Comparison of ENCODE assay signal across 22 cellular contexts in genomic region chr1:14994148-14994547, GRCh38.
"Had no signal": no experiment of that assay in that cellular context is flagged by ENCODE, and none has a peak within 500 bp of the region (broad histone marks: within the 10 kb centered on the region; RNA-seq: fewer than 3 reads in every experiment).

No MANE protein-coding gene starts in this region.

- H3K4me3 Mint-ChIP-seq: effector memory CD8-positive, alpha-beta T cell; immature natural killer cell; naive thymus-derived CD8-positive, alpha-beta T cell; stimulated activated memory B cell treated with anti-CD40 and anti-IgM and Interleukin-4, amounts not matched to agents 10 μg/mL and 1 μg/mL and 100 μg/mL, for 72 hours; stimulated activated naive CD8-positive, alpha-beta T cell treated with anti-CD3 and anti-CD28 coated beads, Interleukin-15, Interleukin-2, amounts not matched to agents 100 ng/mL and 50 ng/mL, for 24 hours had no signal

- H3K27ac Mint-ChIP-seq: effector memory CD8-positive, alpha-beta T cell; immature natural killer cell; progenitor cell of endocrine pancreas; stimulated activated memory B cell treated with anti-CD40 and anti-IgM and Interleukin-4, amounts not matched to agents 10 μg/mL and 1 μg/mL and 100 μg/mL, for 72 hours; stimulated activated naive CD8-positive, alpha-beta T cell treated with anti-CD3 and anti-CD28 coated beads, Interleukin-15, Interleukin-2, amounts not matched to agents 100 ng/mL and 50 ng/mL, for 24 hours had no signal

- H3K9me3 ChIP-seq: lower lobe of right lung, neutrophil, thoracic aorta, tibial nerve, upper lobe of left lung had no signal

- ATAC-seq: effector memory CD8-positive, alpha-beta T cell; left colon; naive thymus-derived CD8-positive, alpha-beta T cell; sciatic nerve; stimulated activated memory B cell treated with anti-CD40 and anti-IgM and Interleukin-4, amounts not matched to agents 10 μg/mL and 1 μg/mL and 100 μg/mL, for 72 hours had no signal

- H3K4me1 ChIP-seq: lower lobe of right lung had no signal

- H3K27me3 ChIP-seq: neutrophil, tibial nerve, upper lobe of left lung had no signal

- H3K4me1 Mint-ChIP-seq: immature natural killer cell; stimulated activated memory B cell treated with anti-CD40 and anti-IgM and Interleukin-4, amounts not matched to agents 10 μg/mL and 1 μg/mL and 100 μg/mL, for 72 hours had no signal

- H3K9ac ChIP-seq: parathyroid adenoma had no signal

- H3K4me3 ChIP-seq: coronary artery, lower lobe of right lung, thoracic aorta, tibial nerve, upper lobe of left lung had no signal

- H2AFZ ChIP-seq: parathyroid adenoma had no signal

- H3K36me3 Mint-ChIP-seq: immature natural killer cell; naive thymus-derived CD8-positive, alpha-beta T cell; stimulated activated memory B cell treated with anti-CD40 and anti-IgM and Interleukin-4, amounts not matched to agents 10 μg/mL and 1 μg/mL and 100 μg/mL, for 72 hours had no signal

- FAIRE-seq: frontal cortex, urothelium cell line had no signal

- H3K27ac ChIP-seq: coronary artery, lower lobe of right lung, neutrophil, parathyroid adenoma, thoracic aorta, tibial nerve, upper lobe of left lung had no signal

- H3K9me3 Mint-ChIP-seq: effector memory CD8-positive, alpha-beta T cell; immature natural killer cell; naive thymus-derived CD8-positive, alpha-beta T cell; stimulated activated memory B cell treated with anti-CD40 and anti-IgM and Interleukin-4, amounts not matched to agents 10 μg/mL and 1 μg/mL and 100 μg/mL, for 72 hours; stimulated activated naive CD8-positive, alpha-beta T cell treated with anti-CD3 and anti-CD28 coated beads, Interleukin-15, Interleukin-2, amounts not matched to agents 100 ng/mL and 50 ng/mL, for 24 hours had no signal

- H3K27me3 Mint-ChIP-seq: naive thymus-derived CD8-positive, alpha-beta T cell; progenitor cell of endocrine pancreas; stimulated activated memory B cell treated with anti-CD40 and anti-IgM and Interleukin-4, amounts not matched to agents 10 μg/mL and 1 μg/mL and 100 μg/mL, for 72 hours; stimulated activated naive CD8-positive, alpha-beta T cell treated with anti-CD3 and anti-CD28 coated beads, Interleukin-15, Interleukin-2, amounts not matched to agents 100 ng/mL and 50 ng/mL, for 24 hours had no signal

- H3K36me3 ChIP-seq: lower lobe of right lung, neutrophil, thoracic aorta, tibial nerve, upper lobe of left lung had no signal

- DNase-seq: effector memory CD8-positive, alpha-beta T cell; hypothalamus; immature natural killer cell; islet precursor cell; kidney glomerular epithelial cell; left colon; left ventricle myocardium superior; lower lobe of right lung; naive thymus-derived CD8-positive, alpha-beta T cell; stimulated activated CD4-positive, alpha-beta T cell treated with anti-CD3 and anti-CD28 coated beads, Interleukin-4, amount 100 ng/mL, for 4 hours; upper lobe of left lung had no signal
